ENCODE assay signal across 27 cellular contexts in the genomic region with DNA sequence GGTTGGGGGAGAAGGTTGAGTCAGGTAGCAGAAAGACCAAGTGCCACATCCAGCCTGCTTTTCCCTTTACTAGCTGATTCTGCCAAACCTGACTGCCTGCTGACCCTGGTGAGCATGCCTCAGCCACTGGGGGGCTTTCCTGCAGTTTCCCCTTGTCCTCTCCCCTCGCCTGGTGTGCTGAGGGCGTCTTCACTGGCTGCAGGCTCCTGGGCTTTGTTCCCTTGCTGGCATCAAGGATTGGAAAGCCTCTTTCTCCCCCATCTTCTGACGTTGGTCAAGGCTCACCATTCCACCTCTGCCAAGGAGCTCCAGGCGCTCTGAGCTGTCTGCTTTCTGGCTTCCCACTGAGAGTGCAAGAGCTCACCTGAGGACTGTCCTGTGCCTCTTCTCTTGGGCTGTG. TPM values are rescaled to one million over a fixed set of nuclear protein-coding genes. Genes with fewer than 3 reads are reported as not detected.
DNase-seq lines count a peak whose midpoint lies in the region; ATAC-seq and TF ChIP-seq lines count a peak whose summit lies in the region.
"Had no signal": no experiment of that assay in that cellular context is flagged by ENCODE, and none has a peak within 500 bp of the region (broad histone marks: within the 10 kb centered on the region; RNA-seq: fewer than 3 reads in every experiment).

No MANE protein-coding gene starts in this region.

- TF ChIP-seq POLR2A in erythroblast (IDR thresholded peaks at IDR 0.05; ENCODE audit: low read length): no peak

- H3K9me3 Mint-ChIP-seq in naive thymus-derived CD8-positive, alpha-beta T cell: no peaks in the 10 kb centered on the region
- H3K9me3 Mint-ChIP-seq: HFFc6; nephron; stimulated activated memory B cell treated with anti-CD40 and anti-IgM and Interleukin-4, amounts not matched to agents 10 μg/mL and 1 μg/mL and 100 μg/mL, for 72 hours had no signal

- peak; percentile 45 for DNase-seq in NCI-H1092 treated with DMSO at 0.1 percent for 48 hours (lab: John Stamatoyannopoulos, UW)
- DNase-seq in NCI-H1092 (lab: John Stamatoyannopoulos, UW): no peak
- DNase-seq in D341Med (ENCODE audit: low spot score): peak; percentile 10
- DNase-seq in ecto neural progenitor cell (ENCODE audit: low spot score): peak; percentile 34
- no peak for DNase-seq in naive thymus-derived CD8-positive, alpha-beta T cell
- no peak for DNase-seq in NCI-H1048 (lab: John Stamatoyannopoulos, UW)
- no peak for DNase-seq in erythroblast (lab: John Stamatoyannopoulos, UW)
- DNase-seq: activated CD4-positive, alpha-beta T cell treated with anti-CD3 and anti-CD28 coated beads, Interleukin-2, amount 50 U/mL, for 4 hours; dermis blood vessel endothelial cell; foreskin melanocyte; GDM1; GM23248; heart left ventricle; HFFc6; mucosa of descending colon; NCI-H526; ovary; PC-9; T-helper 2 cell; trophoblast cell had no signal

- POLR2A ChIA-PET in naive thymus-derived CD8-positive, alpha-beta T cell (lab: Charles Lee): interaction anchor here (0.6 to 7.9 kb wide), 2 partner anchors 24 to 157 kb away, joined by 3 to 91 read pairs; no protein-coding TSS in a partner anchor

- peak overlapping the region in 2 of 10 donors; percentile 30 to 54 for H3K4me3 Mint-ChIP-seq in naive thymus-derived CD8-positive, alpha-beta T cell
- H3K4me3 Mint-ChIP-seq: HFFc6; nephron; stimulated activated memory B cell treated with anti-CD40 and anti-IgM and Interleukin-4, amounts not matched to agents 10 μg/mL and 1 μg/mL and 100 μg/mL, for 72 hours had no signal

- H3K27me3 Mint-ChIP-seq in naive thymus-derived CD8-positive, alpha-beta T cell: peaks cover 0 to 5% (median 0%) of the 10 kb centered on the region in 5 donors

- H3K4me1 Mint-ChIP-seq in naive thymus-derived CD8-positive, alpha-beta T cell: peaks cover 26 to 88% (median 78%) of the 10 kb centered on the region in 4 donors

- ATAC-seq in naive thymus-derived CD8-positive, alpha-beta T cell: no peak
- ATAC-seq in HG02798 (IDR thresholded peaks at IDR 0.05; ENCODE audit: poor library complexity, unreplicated experiment): no peak
- ATAC-seq: activated CD4-positive, CD25-positive, alpha-beta regulatory T cell treated with anti-CD3 and anti-CD28 coated beads, Interleukin-2, amount 50 U/mL, for 24 hours; K562; mucosa of descending colon; Right ventricle myocardium inferior; SK-N-SH treated with all-trans-retinoic acid at 6 μM for 48 hours; stimulated activated memory B cell treated with anti-CD40 and anti-IgM and Interleukin-4, amounts not matched to agents 10 μg/mL and 1 μg/mL and 100 μg/mL, for 72 hours had no signal

- peaks cover 0 to 36% (median 6%) of the 10 kb centered on the region in 3 donors for H3K36me3 Mint-ChIP-seq in naive thymus-derived CD8-positive, alpha-beta T cell
- H3K36me3 Mint-ChIP-seq: stimulated activated memory B cell treated with anti-CD40 and anti-IgM and Interleukin-4, amounts not matched to agents 10 μg/mL and 1 μg/mL and 100 μg/mL, for 72 hours had no signal

- peak overlapping the region in 9 of 10 donors; percentile 32 to 93 (median 69) for H3K27ac Mint-ChIP-seq in naive thymus-derived CD8-positive, alpha-beta T cell
- H3K27ac Mint-ChIP-seq: HFFc6; nephron; stimulated activated memory B cell treated with anti-CD40 and anti-IgM and Interleukin-4, amounts not matched to agents 10 μg/mL and 1 μg/mL and 100 μg/mL, for 72 hours had no signal

RNA-seq across cellular contexts. Expression of a gene that starts 28.4 kb away (rescaled TPM):
- 10 to 100 TPM; 46.0 to 47.2 TPM for total RNA-seq in naive thymus-derived CD8-positive, alpha-beta T cell
- 10 to 100 TPM; 11.3 to 48.3 (median 11.7) TPM for polyA plus RNA-seq in naive thymus-derived CD8-positive, alpha-beta T cell

Comparison
In these comparisons a context has a peak if more than half of its experiments do, and no peak if none do; other contexts are left out.
1. DNase-seq: peak in NCI-H1092 treated with DMSO at 0.1 percent for 48 hours (single experiment), D341Med (single experiment) and ecto neural progenitor cell (single experiment); none in NCI-H1092 (single experiment), naive thymus-derived CD8-positive, alpha-beta T cell (0 of 10), NCI-H1048 (single experiment) and erythroblast (0 of 2).